In the genomic region with DNA sequence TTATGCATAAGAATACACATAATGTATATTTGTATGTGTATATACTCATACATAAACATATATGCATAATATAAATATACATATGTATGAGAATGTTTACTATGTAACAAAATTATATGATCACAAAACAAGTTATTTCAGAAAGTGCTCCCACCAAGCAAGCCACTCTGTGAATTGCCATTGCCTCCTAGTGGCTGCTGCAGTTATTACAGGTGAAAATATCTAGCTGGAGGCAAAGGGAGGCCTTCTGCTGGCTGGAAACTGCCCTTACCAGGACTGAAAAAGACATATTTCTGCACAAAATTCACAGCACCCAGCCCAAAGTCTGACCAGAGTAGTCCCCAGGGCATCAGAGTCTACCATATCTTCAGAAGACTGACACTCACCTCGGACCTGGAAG, we compare ENCODE assay signal across 9 cellular contexts. TPM values are rescaled to one million over a fixed set of nuclear protein-coding genes. Genes with fewer than 3 reads are reported as not detected.
DNase-seq lines count a peak whose midpoint lies in the region; TF ChIP-seq lines count a peak whose summit lies in the region.
"Had no signal": no experiment of that assay in that cellular context is flagged by ENCODE, and none has a peak within 500 bp of the region (broad histone marks: within the 10 kb centered on the region; RNA-seq: fewer than 3 reads in every experiment).

No MANE protein-coding gene starts in this region.

- TF ChIP-seq EP300 in neural cell (conservative IDR thresholded peaks at IDR 0.05; ENCODE audit: poor library complexity, severe bottlenecking), result no peak

- in situ Hi-C loops in KBM-7 (cut with MboI; ENCODE audit: low pct_unique_long_range_greater_than_20kb, low sequenced_read_pairs) (no loop called here), brain microvascular endothelial cell (cut with HindIII; ENCODE audit: low pct_ligation_motif_present, low sequenced_read_pairs) (no loop called here)

- H3K9me3 ChIP-seq in neural cell (ENCODE audit: low read length), result no peaks in the 10 kb centered on the region

- H3K36me3 ChIP-seq in brain microvascular endothelial cell (replicated peaks) (no peaks in the 10 kb centered on the region), neural cell (ENCODE audit: insufficient read depth, low read length) (no peaks in the 10 kb centered on the region)

- H3K9ac ChIP-seq in neural cell (ENCODE audit: low read length), result no peak overlapping the region

- no peak for TF ChIP-seq RAD21 in neural cell (conservative IDR thresholded peaks at IDR 0.05)

- H2AFZ ChIP-seq in neural cell (ENCODE audit: low read depth, low read length), result no peak overlapping the region

- DNase-seq in GM10266 (ENCODE audit: extremely low spot score) (no peak), KBM-7 (peak; percentile 37), brain microvascular endothelial cell (no peak), HPDE6-E6E7 (ENCODE audit: extremely low spot score) (no peak), NCI-H1930 (lab: John Stamatoyannopoulos, UW) (no peak)
- no peak for DNase-seq in NK-92 treated with Interleukin-12 subunit alpha and Interleukin-12 subunit beta, amount 100 ng/mL, for 24 hours (lab: John Stamatoyannopoulos, UW)
- DNase-seq: nephron progenitor cell; stimulated activated CD4-positive, alpha-beta T cell treated with anti-CD3 and anti-CD28 coated beads, Interleukin-4, amount 100 ng/mL, for 4 hours had no signal

- H3K27ac ChIP-seq in brain microvascular endothelial cell (no peak overlapping the region), neural cell (ENCODE audit: low read length) (no peak overlapping the region)

- no peak overlapping the region for H3K4me2 ChIP-seq in neural cell (ENCODE audit: low read length)

- TF ChIP-seq CTCF in GM10266 (IDR thresholded peaks at IDR 0.05; ENCODE audit: control insufficient read depth, insufficient read depth, low read depth, missing control alignments) (peak; percentile 35), brain microvascular endothelial cell (IDR thresholded peaks at IDR 0.05; ENCODE audit: low read depth, low read length, missing control alignments) (peak; percentile 68), neural cell (IDR thresholded peaks at IDR 0.05; ENCODE audit: poor library complexity, severe bottlenecking) (peak; percentile 34)

- H3K27me3 ChIP-seq in brain microvascular endothelial cell (replicated peaks) (no peaks in the 10 kb centered on the region), neural cell (ENCODE audit: insufficient read depth, low read depth, low read length) (no peaks in the 10 kb centered on the region)

- H3F3A ChIP-seq in neural cell (ENCODE audit: insufficient read depth, low read length, poor library complexity, severe bottlenecking), result no peaks in the 10 kb centered on the region

- H3K9me2 ChIP-seq in neural cell (ENCODE audit: insufficient read depth, low read length), result no peaks in the 10 kb centered on the region

- H3K79me2 ChIP-seq in neural cell (replicated peaks; ENCODE audit: insufficient read depth, low read length), result no peaks in the 10 kb centered on the region

- H4K20me1 ChIP-seq in neural cell (ENCODE audit: insufficient read depth), result no peaks in the 10 kb centered on the region

- H3K4me3 ChIP-seq in brain microvascular endothelial cell (ENCODE audit: low read depth, low read length) (no peak overlapping the region), neural cell (ENCODE audit: low read length) (no peak overlapping the region)

TF ChIP-seq in neural cell, 6 proteins besides CTCF, POLR2A, EP300 and RAD21:
- no peak for TF ChIP-seq TAF1 (IDR thresholded peaks at IDR 0.05; ENCODE audit: low read depth)
- TF ChIP-seq MXI1 (conservative IDR thresholded peaks at IDR 0.05; ENCODE audit: poor library complexity, severe bottlenecking), result no peak
- TF ChIP-seq POLR2AphosphoS5 (IDR thresholded peaks at IDR 0.05), result no peak
- TF ChIP-seq, protein P1, sequence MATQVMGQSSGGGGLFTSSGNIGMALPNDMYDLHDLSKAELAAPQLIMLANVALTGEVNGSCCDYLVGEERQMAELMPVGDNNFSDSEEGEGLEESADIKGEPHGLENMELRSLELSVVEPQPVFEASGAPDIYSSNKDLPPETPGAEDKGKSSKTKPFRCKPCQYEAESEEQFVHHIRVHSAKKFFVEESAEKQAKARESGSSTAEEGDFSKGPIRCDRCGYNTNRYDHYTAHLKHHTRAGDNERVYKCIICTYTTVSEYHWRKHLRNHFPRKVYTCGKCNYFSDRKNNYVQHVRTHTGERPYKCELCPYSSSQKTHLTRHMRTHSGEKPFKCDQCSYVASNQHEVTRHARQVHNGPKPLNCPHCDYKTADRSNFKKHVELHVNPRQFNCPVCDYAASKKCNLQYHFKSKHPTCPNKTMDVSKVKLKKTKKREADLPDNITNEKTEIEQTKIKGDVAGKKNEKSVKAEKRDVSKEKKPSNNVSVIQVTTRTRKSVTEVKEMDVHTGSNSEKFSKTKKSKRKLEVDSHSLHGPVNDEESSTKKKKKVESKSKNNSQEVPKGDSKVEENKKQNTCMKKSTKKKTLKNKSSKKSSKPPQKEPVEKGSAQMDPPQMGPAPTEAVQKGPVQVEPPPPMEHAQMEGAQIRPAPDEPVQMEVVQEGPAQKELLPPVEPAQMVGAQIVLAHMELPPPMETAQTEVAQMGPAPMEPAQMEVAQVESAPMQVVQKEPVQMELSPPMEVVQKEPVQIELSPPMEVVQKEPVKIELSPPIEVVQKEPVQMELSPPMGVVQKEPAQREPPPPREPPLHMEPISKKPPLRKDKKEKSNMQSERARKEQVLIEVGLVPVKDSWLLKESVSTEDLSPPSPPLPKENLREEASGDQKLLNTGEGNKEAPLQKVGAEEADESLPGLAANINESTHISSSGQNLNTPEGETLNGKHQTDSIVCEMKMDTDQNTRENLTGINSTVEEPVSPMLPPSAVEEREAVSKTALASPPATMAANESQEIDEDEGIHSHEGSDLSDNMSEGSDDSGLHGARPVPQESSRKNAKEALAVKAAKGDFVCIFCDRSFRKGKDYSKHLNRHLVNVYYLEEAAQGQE (IDR thresholded peaks at IDR 0.05; ENCODE audit: borderline replicate concordance), result no peak
- TF ChIP-seq SMC3 (conservative IDR thresholded peaks at IDR 0.05; ENCODE audit: poor library complexity), result no peak
- TF ChIP-seq EZH2 (IDR thresholded peaks at IDR 0.05; ENCODE audit: borderline replicate concordance, insufficient read depth, low read length, poor library complexity, severe bottlenecking), result no peak

RNA-seq across cellular contexts. Expression of a gene that starts 14.4 kb away (rescaled TPM):
- polyA plus RNA-seq in neural cell, result not detected in 2 replicates
- not detected in 2 replicates for polyA minus RNA-seq in neural cell

RNA-seq across cellular contexts. Expression of a gene that starts 16.2 kb away (rescaled TPM):
- polyA plus RNA-seq in neural cell, result 0.12 TPM in 1 of 2 replicates, not detected in the other
- not detected in 2 replicates for polyA minus RNA-seq in neural cell

RNA-seq across cellular contexts. Expression of a gene that starts 33.0 kb away (rescaled TPM):
- polyA plus RNA-seq in neural cell, result not detected in 2 replicates
- polyA minus RNA-seq in neural cell, result not detected in 2 replicates

RNA-seq across cellular contexts. Expression of a gene that starts 36.3 kb away (rescaled TPM):
- not detected in 2 replicates for polyA plus RNA-seq in neural cell
- polyA minus RNA-seq in neural cell, result not detected in 2 replicates
